ENCODE assay signal across 19 cellular contexts in genomic region chr12:101480849-101481248, GRCh38. TPM values are rescaled to one million over a fixed set of nuclear protein-coding genes. Genes with fewer than 3 reads are reported as not detected.
DNase-seq lines count a peak whose midpoint lies in the region; ATAC-seq and TF ChIP-seq lines count a peak whose summit lies in the region.
"Had no signal": no experiment of that assay in that cellular context is flagged by ENCODE, and none has a peak within 500 bp of the region (broad histone marks: within the 10 kb centered on the region; RNA-seq: fewer than 3 reads in every experiment).

No MANE protein-coding gene starts in this region.

- no peak overlapping the region for H3K4me2 ChIP-seq in GM23338

- peaks cover 4% of the 10 kb centered on the region; the same call in 1 of the 2 replicates for H3K4me1 ChIP-seq in GM23338 (ENCODE audit: insufficient read depth)
- H3K4me1 ChIP-seq: BE2C, Caco-2 had no signal

- H4K20me1 ChIP-seq in GM23338 (replicated peaks; ENCODE audit: insufficient read depth): no peaks in the 10 kb centered on the region

- H3K27me3 ChIP-seq in GM23338 (ENCODE audit: insufficient read depth): no peaks in the 10 kb centered on the region
- H3K27me3 ChIP-seq: BE2C had no signal

- H3K79me2 ChIP-seq in GM23338 (replicated peaks; ENCODE audit: insufficient read depth): no peaks in the 10 kb centered on the region

- no peaks in the 10 kb centered on the region for H3K9me2 ChIP-seq in GM23338 (ENCODE audit: insufficient read depth)

- H3K36me3 Mint-ChIP-seq in GM23338 (ENCODE audit: low read depth) (no peaks in the 10 kb centered on the region), endothelial cell (ENCODE audit: low read depth, unreplicated experiment) (no peaks in the 10 kb centered on the region)
- H3K36me3 Mint-ChIP-seq: CD8-positive, alpha-beta T cell; IgD-negative memory B cell had no signal

- ATAC-seq in GM23338: no peak
- no peak for ATAC-seq in GM18861 (IDR thresholded peaks at IDR 0.05; ENCODE audit: unreplicated experiment)
- no peak for ATAC-seq in GM21737 (IDR thresholded peaks at IDR 0.05; ENCODE audit: unreplicated experiment)
- ATAC-seq: CD8-positive, alpha-beta T cell; GM12878 had no signal

- H2AFZ ChIP-seq in GM23338: 0 out of 2 replicates have a peak overlapping the region, but pooled peaks have one; percentile 39

- H3F3A ChIP-seq in GM23338 (replicated peaks; ENCODE audit: low read depth): no peaks in the 10 kb centered on the region

- H3K9me3 Mint-ChIP-seq in GM23338 (no peaks in the 10 kb centered on the region), endothelial cell (ENCODE audit: unreplicated experiment) (no peaks in the 10 kb centered on the region)
- H3K9me3 Mint-ChIP-seq: CD8-positive, alpha-beta T cell; HFFc6; IgD-negative memory B cell had no signal

- H3K27ac Mint-ChIP-seq in GM23338 (no peak overlapping the region), endothelial cell (ENCODE audit: unreplicated experiment) (no peak overlapping the region)
- H3K27ac Mint-ChIP-seq: CD8-positive, alpha-beta T cell; HFFc6; IgD-negative memory B cell had no signal

- DNase-seq in GM23338 (ENCODE audit: low spot score): no peak
- peak; percentile 57 for DNase-seq in SK-MEL-5 (ENCODE audit: low read depth, low spot score)
- peak; percentile 14 for DNase-seq in iPS-NIHi11 (ENCODE audit: low spot score)
- DNase-seq in endothelial cell (ENCODE audit: low spot score): no peak
- DNase-seq: BE2C; Caco-2; CD8-positive, alpha-beta T cell; HCEC 1CT; HFFc6 had no signal

- no peaks in the 10 kb centered on the region for H3K36me3 ChIP-seq in GM23338 (ENCODE audit: insufficient read depth)
- H3K36me3 ChIP-seq: BE2C had no signal

- no peaks in the 10 kb centered on the region for H3K27me3 Mint-ChIP-seq in GM23338 (ENCODE audit: insufficient read depth, low read depth, poor library complexity)
- H3K27me3 Mint-ChIP-seq in endothelial cell (ENCODE audit: unreplicated experiment): no peaks in the 10 kb centered on the region
- H3K27me3 Mint-ChIP-seq: IgD-negative memory B cell had no signal

- H3K4me1 Mint-ChIP-seq in GM23338 (no peaks in the 10 kb centered on the region), endothelial cell (ENCODE audit: unreplicated experiment) (no peaks in the 10 kb centered on the region)

- TF ChIP-seq CTCF in 22Rv1 (IDR thresholded peaks at IDR 0.05): no peak
- no peak for TF ChIP-seq CTCF in GM23338 (conservative IDR thresholded peaks at IDR 0.05; ENCODE audit: low read depth in 2 of 2)
- TF ChIP-seq CTCF in endothelial cell (IDR thresholded peaks at IDR 0.05; ENCODE audit: unreplicated experiment): no peak

- no peak overlapping the region for H3K4me3 ChIP-seq in GM23338
- H3K4me3 ChIP-seq: GM12878 had no signal

- in situ Hi-C loops in SK-MEL-5 (cut with HindIII; ENCODE audit: low pct_unique_long_range_greater_than_20kb, low sequenced_read_pairs): no loop called here

- H3K4me3 Mint-ChIP-seq in GM23338 (no peak overlapping the region), endothelial cell (ENCODE audit: unreplicated experiment) (no peak overlapping the region)
- H3K4me3 Mint-ChIP-seq: CD8-positive, alpha-beta T cell; HFFc6; IgD-negative memory B cell had no signal

- H3K27ac ChIP-seq in 22Rv1: peak overlapping the region; percentile 79
- no peak overlapping the region for H3K27ac ChIP-seq in GM23338 (ENCODE audit: low read depth)
- H3K27ac ChIP-seq: C4-2B had no signal

TF ChIP-seq in GM23338, 12 proteins besides CTCF, POLR2A, EP300 and RAD21:
- TF ChIP-seq, protein P1, sequence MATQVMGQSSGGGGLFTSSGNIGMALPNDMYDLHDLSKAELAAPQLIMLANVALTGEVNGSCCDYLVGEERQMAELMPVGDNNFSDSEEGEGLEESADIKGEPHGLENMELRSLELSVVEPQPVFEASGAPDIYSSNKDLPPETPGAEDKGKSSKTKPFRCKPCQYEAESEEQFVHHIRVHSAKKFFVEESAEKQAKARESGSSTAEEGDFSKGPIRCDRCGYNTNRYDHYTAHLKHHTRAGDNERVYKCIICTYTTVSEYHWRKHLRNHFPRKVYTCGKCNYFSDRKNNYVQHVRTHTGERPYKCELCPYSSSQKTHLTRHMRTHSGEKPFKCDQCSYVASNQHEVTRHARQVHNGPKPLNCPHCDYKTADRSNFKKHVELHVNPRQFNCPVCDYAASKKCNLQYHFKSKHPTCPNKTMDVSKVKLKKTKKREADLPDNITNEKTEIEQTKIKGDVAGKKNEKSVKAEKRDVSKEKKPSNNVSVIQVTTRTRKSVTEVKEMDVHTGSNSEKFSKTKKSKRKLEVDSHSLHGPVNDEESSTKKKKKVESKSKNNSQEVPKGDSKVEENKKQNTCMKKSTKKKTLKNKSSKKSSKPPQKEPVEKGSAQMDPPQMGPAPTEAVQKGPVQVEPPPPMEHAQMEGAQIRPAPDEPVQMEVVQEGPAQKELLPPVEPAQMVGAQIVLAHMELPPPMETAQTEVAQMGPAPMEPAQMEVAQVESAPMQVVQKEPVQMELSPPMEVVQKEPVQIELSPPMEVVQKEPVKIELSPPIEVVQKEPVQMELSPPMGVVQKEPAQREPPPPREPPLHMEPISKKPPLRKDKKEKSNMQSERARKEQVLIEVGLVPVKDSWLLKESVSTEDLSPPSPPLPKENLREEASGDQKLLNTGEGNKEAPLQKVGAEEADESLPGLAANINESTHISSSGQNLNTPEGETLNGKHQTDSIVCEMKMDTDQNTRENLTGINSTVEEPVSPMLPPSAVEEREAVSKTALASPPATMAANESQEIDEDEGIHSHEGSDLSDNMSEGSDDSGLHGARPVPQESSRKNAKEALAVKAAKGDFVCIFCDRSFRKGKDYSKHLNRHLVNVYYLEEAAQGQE (IDR thresholded peaks at IDR 0.05; ENCODE audit: unreplicated experiment): no peak
- TF ChIP-seq ZNF462 (CRISPR knock-in tag; IDR thresholded peaks at IDR 0.05) (no peak), ZNF331 (CRISPR knock-in tag; IDR thresholded peaks at IDR 0.05; ENCODE audit: low read depth) (no peak), EZH2 (IDR thresholded peaks at IDR 0.05; ENCODE audit: low read depth, unreplicated experiment) (no peak)

RNA-seq across cellular contexts. Expression of gene SPIC, which starts 5.7 kb away (rescaled TPM):
- not detected in 2 replicates for total RNA-seq in GM23338 (2014; rRNA removed; shearing (Covaris generic))
- not detected in 2 replicates for polyA plus RNA-seq in GM23338 (2016; fragmentation: Nextera tagmentation; extraction: Ambion mirVana)
- total RNA-seq in SK-MEL-5 (2014; rRNA removed; shearing (Covaris generic)): not detected in 2 replicates
- polyA plus RNA-seq in SK-MEL-5 (2015; cell fraction: cytosol; rRNA removed): not detected in 2 replicates
- not detected in 2 replicates for polyA plus RNA-seq in SK-MEL-5 (2015; cell fraction: nucleus; rRNA removed)
- total RNA-seq in endothelial cell (ENCODE audit: unreplicated experiment): not detected
- total RNA-seq: Caco-2; CD8-positive, alpha-beta T cell; Daoy; H1; HFFc6; HT1080 had no signal
- polyA plus RNA-seq: AG04450, H1, IgD-negative memory B cell had no signal

Comparison
In these comparisons a context has a peak if more than half of its experiments do, and no peak if none do; other contexts are left out.
1. DNase-seq: peak in SK-MEL-5 (single experiment) and iPS-NIHi11 (single experiment); none in GM23338 (single experiment) and endothelial cell (single experiment).